In genomic region chr2:74198461-74199274, GRCh38 we compare ENCODE assay signal across 8 cellular contexts. TPM values are rescaled to one million over a fixed set of nuclear protein-coding genes. Genes with fewer than 3 reads are reported as not detected.
DNase-seq lines count a peak whose midpoint lies in the region; ATAC-seq, FAIRE-seq and TF ChIP-seq lines count a peak whose summit lies in the region.

Gene MTHFD2, plus strand, starts transcription at chr2:74198615. Its CDS starts 27 bp downstream, at chr2:74198642.

- H3K36me3 ChIP-seq in left ventricle myocardium inferior (no peaks in the 10 kb centered on the region), psoas muscle (ENCODE audit: insufficient read depth in 1 of 2, low read depth in 1 of 2) (no peaks in the 10 kb centered on the region)

- H3K27ac ChIP-seq in left ventricle myocardium inferior (replicated peaks) (peak within 1 kb of the TSS; percentile 95), psoas muscle (peak within 1 kb of the TSS; percentile 91)

- 1% methylated on average over 82 to 96 of the region's 96 CpGs for WGBS in psoas muscle, 3 donors

- ATAC-seq in HG02884 (IDR thresholded peaks at IDR 0.05; ENCODE audit: unreplicated experiment) (peak; percentile 79), psoas muscle (peak; percentile 91 to 94 (median 92))

- H3K27me3 ChIP-seq in left ventricle myocardium inferior (ENCODE audit: low read depth) (no peaks in the 10 kb centered on the region), psoas muscle (ENCODE audit: insufficient read depth in 3 of 3, low read length in 2 of 3) (no peaks in the 10 kb centered on the region)

- intact Hi-C loops in T-helper 1 cell treated with Interleukin-12 subunit alpha and Interleukin-12 subunit beta and Interleukin-4 antibody, amounts not matched to agents 30 ng/mL and 1 ng/mL, for 36 hours (cut with micrococcal nuclease), result loop anchor here (1.0 to 5.0 kb wide), 20 partner anchors 8 to 966 kb away; partner anchors contain the start of genes BOLA3, C2orf81, CCT7 and DGUOK
- intact Hi-C loops in left ventricle myocardium inferior (cut with micrococcal nuclease), result no loop called here
- intact Hi-C loops in psoas muscle (cut with DNase I), result loop anchor here in 1 of 2 donors (2.0 kb wide), 1 partner anchor 20 kb away; the partner anchor contains the start of gene MOB1A

- DNase-seq in GM13977 (ENCODE audit: low spot score) (peak; percentile 96), NCI-H146 treated with DMSO at 0.1 percent for 48 hours (lab: John Stamatoyannopoulos, UW; ENCODE audit: unreplicated experiment) (peak; percentile 96), amniotic epithelial cell (ENCODE audit: low read depth) (peak; percentile 96), left ventricle myocardium inferior (peak; percentile 92), psoas muscle (peak; percentile 92 to 94), urothelium cell line (ENCODE audit: low spot score) (peak; percentile 99)

- peak; percentile 85 for TF ChIP-seq CTCF in GM13977 (IDR thresholded peaks at IDR 0.05; ENCODE audit: extremely low read depth, insufficient read depth, missing control alignments)
- TF ChIP-seq CTCF in left ventricle myocardium inferior (IDR thresholded peaks at IDR 0.05; ENCODE audit: borderline replicate concordance), result peak; percentile 85
- peak; percentile 69 for TF ChIP-seq CTCF in psoas muscle (IDR thresholded peaks at IDR 0.05)

- peak; percentile 44 for FAIRE-seq in urothelium cell line (lab: Jason Lieb, UNC)

- H3K4me1 ChIP-seq in left ventricle myocardium inferior, result peaks cover 59% of the 10 kb centered on the region
- H3K4me1 ChIP-seq in psoas muscle, result peaks cover 30% of the 10 kb centered on the region

- in situ Hi-C loops in GM13977 (cut with MboI; ENCODE audit: low pct_unique_long_range_greater_than_20kb, low sequenced_read_pairs, unreplicated experiment), result no loop called here

- H3K9me3 ChIP-seq in left ventricle myocardium inferior (replicated peaks) (no peaks in the 10 kb centered on the region), psoas muscle (no peaks in the 10 kb centered on the region)

- H3K4me3 ChIP-seq in left ventricle myocardium inferior (peak within 1 kb of the TSS; percentile 95), psoas muscle (peak within 1 kb of the TSS; percentile 79)

RNA-seq across cellular contexts. Expression of gene MTHFD2, which starts in this region (rescaled TPM):
- 248 and 257 TPM in 2 replicates for total RNA-seq in T-helper 1 cell treated with Interleukin-12 subunit alpha and Interleukin-12 subunit beta and Interleukin-4 antibody, amounts not matched to agents 30 ng/mL and 1 ng/mL, for 36 hours
- total RNA-seq in left ventricle myocardium inferior (17.8 TPM), psoas muscle (10 to 100 TPM; 16.6 to 76.2 (median 61.2) TPM)
- polyA plus RNA-seq in psoas muscle, result 100 to 1,000 TPM in 1 of 3 donors, 10 to 100 TPM in 2; 52.1 to 112 (median 60.4) TPM

Comparison
In these comparisons a context has a peak if more than half of its experiments do, and no peak if none do; other contexts are left out.
1. Peak in every context shown above with its lines: DNase-seq, ATAC-seq, H3K4me3 ChIP-seq and H3K27ac ChIP-seq.